In genomic region chr12:12032260-12032761, GRCh38 we compare ENCODE assay signal across 10 cellular contexts. TPM values are rescaled to one million over a fixed set of nuclear protein-coding genes. Genes with fewer than 3 reads are reported as not detected.
A peak's percentile ranks its signal among the peaks of the same experiment; 100 is the strongest.
DNase-seq lines count a peak whose midpoint lies in the region; ATAC-seq, FAIRE-seq and TF ChIP-seq lines count a peak whose summit lies in the region.
"Had no signal": no experiment of that assay in that cellular context is flagged by ENCODE, and none has a peak within 500 bp of the region (broad histone marks: within the 10 kb centered on the region; RNA-seq: fewer than 3 reads in every experiment).

No MANE protein-coding gene starts in this region.

- H3K4me3 Mint-ChIP-seq in activated CD4-positive, alpha-beta T cell treated with anti-CD3 and anti-CD28 coated beads for 36 hours, result peak overlapping the region; percentile 60
- peak overlapping the region in 4 of 5 donors; percentile 70 to 81 (median 74) for H3K4me3 Mint-ChIP-seq in immature natural killer cell
- H3K4me3 Mint-ChIP-seq in stimulated activated naive CD8-positive, alpha-beta T cell treated with anti-CD3 and anti-CD28 coated beads, Interleukin-15, amount 100 ng/mL, for 72 hours, result peak overlapping the region; percentile 72 to 74

- peak overlapping the region; percentile 91 for H3K27ac Mint-ChIP-seq in activated CD4-positive, alpha-beta T cell treated with anti-CD3 and anti-CD28 coated beads for 36 hours
- no peak overlapping the region for H3K27ac Mint-ChIP-seq in immature natural killer cell
- H3K27ac Mint-ChIP-seq in stimulated activated naive CD8-positive, alpha-beta T cell treated with anti-CD3 and anti-CD28 coated beads, Interleukin-15, amount 100 ng/mL, for 72 hours, result peak overlapping the region in 1 of 2 donors; percentile 77

- intact Hi-C loops in activated CD4-positive, alpha-beta T cell treated with anti-CD3 and anti-CD28 coated beads for 36 hours (cut with DNase I, micrococcal nuclease), result loop anchor here (2.0 to 5.0 kb wide), 8 partner anchors 52 to 382 kb away; no protein-coding TSS in a partner anchor

- DNase-seq in activated CD4-positive, alpha-beta T cell treated with anti-CD3 and anti-CD28 coated beads for 36 hours, result peak; percentile 33
- DNase-seq in activated CD4-positive, alpha-beta T cell treated with anti-CD3 and anti-CD28 coated beads, Interleukin-2, amount 50 U/mL, for 48 hours, result no peak
- peak; percentile 39 for DNase-seq in UCSD-AML1 (lab: John Stamatoyannopoulos, UW; ENCODE audit: unreplicated experiment)
- no peak for DNase-seq in immature natural killer cell
- DNase-seq in stimulated activated naive CD8-positive, alpha-beta T cell treated with anti-CD3 and anti-CD28 coated beads, Interleukin-15, amount 100 ng/mL, for 72 hours, result no peak
- no peak for DNase-seq in D721Med (ENCODE audit: insufficient read length, low spot score)
- no peak for DNase-seq in midbrain (lab: John Stamatoyannopoulos, UW)
- DNase-seq: NCI-H748 treated with DMSO at 0.1 percent for 48 hours had no signal

- no peaks in the 10 kb centered on the region for H3K27me3 Mint-ChIP-seq in activated CD4-positive, alpha-beta T cell treated with anti-CD3 and anti-CD28 coated beads for 36 hours
- H3K27me3 Mint-ChIP-seq in immature natural killer cell (ENCODE audit: low read depth in 3 of 3), result peaks cover 3 to 13% (median 10%) of the 10 kb centered on the region in 3 donors
- no peaks in the 10 kb centered on the region for H3K27me3 Mint-ChIP-seq in stimulated activated naive CD8-positive, alpha-beta T cell treated with anti-CD3 and anti-CD28 coated beads, Interleukin-15, amount 100 ng/mL, for 72 hours

- CTCF ChIA-PET in activated CD4-positive, alpha-beta T cell treated with anti-CD3 and anti-CD28 coated beads for 36 hours (lab: Charles Lee), result interaction anchor here (0.6 to 6.1 kb wide), 44 partner anchors 11 to 545 kb away, joined by 3 to 111 read pairs (median 4); no protein-coding TSS in a partner anchor

- H3K4me1 Mint-ChIP-seq in activated CD4-positive, alpha-beta T cell treated with anti-CD3 and anti-CD28 coated beads for 36 hours, result peaks cover 46% of the 10 kb centered on the region
- H3K4me1 Mint-ChIP-seq in immature natural killer cell, result peaks cover 16 to 18% of the 10 kb centered on the region in 2 donors
- H3K4me1 Mint-ChIP-seq in stimulated activated naive CD8-positive, alpha-beta T cell treated with anti-CD3 and anti-CD28 coated beads, Interleukin-15, amount 100 ng/mL, for 72 hours, result peaks cover 48% of the 10 kb centered on the region

- ATAC-seq in activated CD4-positive, alpha-beta T cell treated with anti-CD3 and anti-CD28 coated beads for 36 hours, result peak; percentile 5
- ATAC-seq in stimulated activated naive CD8-positive, alpha-beta T cell treated with anti-CD3 and anti-CD28 coated beads, Interleukin-15, amount 100 ng/mL, for 72 hours, result no peak
- no peak for ATAC-seq in HG03108 (IDR thresholded peaks at IDR 0.05; ENCODE audit: unreplicated experiment)

- TF ChIP-seq CTCF in D721Med (IDR thresholded peaks at IDR 0.05; ENCODE audit: insufficient read depth, missing control alignments), result no peak

- POLR2A ChIA-PET in activated CD4-positive, alpha-beta T cell treated with anti-CD3 and anti-CD28 coated beads for 36 hours (lab: Charles Lee), result interaction anchor here (0.7 to 2.6 kb wide), 3 partner anchors 22 to 383 kb away, joined by 4 to 31 read pairs (median 5); partner anchors contain the start of gene ETV6

- FAIRE-seq in D721Med (lab: Jason Lieb, UNC), result no peak
- FAIRE-seq: A549 had no signal

- peaks cover 4% of the 10 kb centered on the region for H3K36me3 Mint-ChIP-seq in activated CD4-positive, alpha-beta T cell treated with anti-CD3 and anti-CD28 coated beads for 36 hours (ENCODE audit: low read depth)
- no peaks in the 10 kb centered on the region for H3K36me3 Mint-ChIP-seq in immature natural killer cell

- H3K9me3 Mint-ChIP-seq in activated CD4-positive, alpha-beta T cell treated with anti-CD3 and anti-CD28 coated beads for 36 hours (ENCODE audit: low read depth), result peaks cover 5% of the 10 kb centered on the region
- H3K9me3 Mint-ChIP-seq in immature natural killer cell, result no peaks in the 10 kb centered on the region
- H3K9me3 Mint-ChIP-seq in stimulated activated naive CD8-positive, alpha-beta T cell treated with anti-CD3 and anti-CD28 coated beads, Interleukin-15, amount 100 ng/mL, for 72 hours, result peaks cover 5% of the 10 kb centered on the region in 2 donors

RNA-seq across cellular contexts. Expression of gene BCL2L14, which starts 38.4 kb away (rescaled TPM):
- total RNA-seq in activated CD4-positive, alpha-beta T cell treated with anti-CD3 and anti-CD28 coated beads for 36 hours, result 1 to 10 TPM; 7.3 to 7.7 TPM
- polyA plus RNA-seq in immature natural killer cell, result not detected

Comparison
In these comparisons a context has a peak if more than half of its experiments do, and no peak if none do; other contexts are left out.
1. DNase-seq: peak in activated CD4-positive, alpha-beta T cell treated with anti-CD3 and anti-CD28 coated beads for 36 hours (single experiment) and UCSD-AML1 (single experiment); none in activated CD4-positive, alpha-beta T cell treated with anti-CD3 and anti-CD28 coated beads, Interleukin-2, amount 50 U/mL, for 48 hours (0 of 2), immature natural killer cell (0 of 3), stimulated activated naive CD8-positive, alpha-beta T cell treated with anti-CD3 and anti-CD28 coated beads, Interleukin-15, amount 100 ng/mL, for 72 hours (0 of 2), D721Med (single experiment) and midbrain (single experiment).
2. Peak in every context shown above with its lines, with median percentiles within 50 percentile points of each other: H3K4me3 Mint-ChIP-seq.